In genomic region chr10:96978621-96979154, GRCh38 we compare ENCODE assay signal across 1 cellular context.
A peak's percentile ranks its signal among the peaks of the same experiment; 100 is the strongest.
TF ChIP-seq lines count a peak whose summit lies in the region.

No MANE protein-coding gene starts in this region.

TF ChIP-seq in GM12878, 131 proteins besides CTCF, POLR2A, EP300 and RAD21 (continued from another document):
- TF ChIP-seq GATAD2B (conservative IDR thresholded peaks at IDR 0.05; ENCODE audit: low read depth) (no peak), CBX5 (IDR thresholded peaks at IDR 0.05; ENCODE audit: low read depth) (peak; percentile 57; the same call in 1 of the 2 replicates), IKZF1 (conservative IDR thresholded peaks at IDR 0.05) (no peak; the same call in 1 of the 2 replicates), BCL11A (IDR thresholded peaks at IDR 0.05; ENCODE audit: low read depth, low read length) (no peak), RELB (IDR thresholded peaks at IDR 0.05; ENCODE audit: low read depth) (peak; percentile 14; the same call in 1 of the 2 replicates), ETV6 (conservative IDR thresholded peaks at IDR 0.05 in 1 of 2, IDR thresholded peaks at IDR 0.05 in 1 of 2; ENCODE audit: borderline replicate concordance in 1 of 2, low read depth in 1 of 2) (peak in 1 of 2 experiments; percentile 46; a peak in 1 of 4 replicates), SMAD5 (IDR thresholded peaks at IDR 0.05; ENCODE audit: low read depth) (no peak)
